Comparison of ENCODE assay signal across 8 cellular contexts in the genomic region with DNA sequence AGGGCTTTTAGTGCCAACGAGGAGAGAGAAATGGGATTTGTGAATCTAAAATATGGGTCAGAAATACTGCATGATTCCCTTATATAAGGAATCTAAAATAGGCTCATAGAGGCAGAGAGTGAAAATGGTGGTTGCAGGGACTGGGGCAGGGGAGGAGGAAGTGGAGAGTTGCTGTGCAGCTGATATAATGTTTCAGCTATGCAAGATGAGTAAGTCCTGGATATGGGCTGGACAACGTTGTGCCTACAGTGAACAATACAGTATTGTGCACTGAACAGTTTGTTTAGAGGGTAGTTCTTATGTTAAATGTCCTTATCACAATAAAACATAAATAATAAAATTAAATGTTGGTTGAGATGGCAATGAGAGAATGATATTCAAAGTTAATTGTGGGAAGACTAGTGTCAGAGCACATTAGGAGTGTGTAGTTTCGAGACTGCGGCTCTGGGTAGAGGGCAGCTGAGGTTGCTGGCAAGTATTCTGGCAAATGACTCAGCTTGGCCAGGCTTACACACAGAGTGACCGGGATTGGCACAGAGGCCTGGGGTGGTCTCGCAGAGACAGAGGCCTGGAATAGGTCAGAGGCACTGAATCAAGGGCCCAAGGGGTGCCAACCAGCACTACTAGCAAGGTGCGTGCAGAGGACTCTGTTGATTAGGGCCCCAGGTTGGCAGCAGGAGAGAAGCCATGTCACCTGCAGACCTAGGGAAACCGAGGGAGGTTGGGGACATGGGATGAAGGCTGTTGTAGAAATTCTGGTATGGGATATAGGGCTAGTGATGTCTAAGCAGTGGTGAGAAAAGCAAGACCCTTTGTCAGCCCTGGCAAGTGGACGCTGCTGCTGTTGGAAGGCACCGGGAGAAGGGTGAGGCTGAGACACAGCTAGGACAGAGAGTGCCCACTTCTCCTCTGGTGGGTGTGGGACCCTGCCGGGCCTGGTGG. TPM values are rescaled to one million over a fixed set of nuclear protein-coding genes. Genes with fewer than 3 reads are reported as not detected.
DNase-seq lines count a peak whose midpoint lies in the region; ATAC-seq and TF ChIP-seq lines count a peak whose summit lies in the region.

No MANE protein-coding gene starts in this region.

- peak; percentile 76 for ATAC-seq in GM18511 (IDR thresholded peaks at IDR 0.05; ENCODE audit: unreplicated experiment)
- ATAC-seq in HG03354 (IDR thresholded peaks at IDR 0.05; ENCODE audit: poor library complexity, severe bottlenecking, unreplicated experiment) = peak; percentile 53
- no peak for ATAC-seq in activated CD8-positive, alpha-beta T cell treated with anti-CD3 and anti-CD28 coated beads for 36 hours

- H3K4me3 Mint-ChIP-seq in activated CD8-positive, alpha-beta T cell treated with anti-CD3 and anti-CD28 coated beads for 36 hours = no peak overlapping the region

- CTCF ChIA-PET in activated CD8-positive, alpha-beta T cell treated with anti-CD3 and anti-CD28 coated beads for 36 hours (lab: Charles Lee) = interaction anchor here (4.5 kb wide), 1 partner anchor 48 kb away, joined by 23 read pairs; no protein-coding TSS in a partner anchor

- no peaks in the 10 kb centered on the region for H3K36me3 Mint-ChIP-seq in activated CD8-positive, alpha-beta T cell treated with anti-CD3 and anti-CD28 coated beads for 36 hours (ENCODE audit: low read depth)

- no peak for TF ChIP-seq EP300 in suprapubic skin (IDR thresholded peaks at IDR 0.05)

- intact Hi-C loops in adrenal gland (cut with DNase I) = no loop called here
- intact Hi-C loops in activated CD8-positive, alpha-beta T cell treated with anti-CD3 and anti-CD28 coated beads for 36 hours (cut with micrococcal nuclease) = no loop called here

- H3K36me3 ChIP-seq in adrenal gland (replicated peaks in 1 of 2) = peaks cover 0 to 20% of the 10 kb centered on the region in 2 donors
- H3K36me3 ChIP-seq in iPS-20b (ENCODE audit: insufficient read depth, low read depth, low read length) = no peaks in the 10 kb centered on the region
- peaks cover 14% of the 10 kb centered on the region for H3K36me3 ChIP-seq in suprapubic skin

- no peak overlapping the region for H3K4me3 ChIP-seq in adrenal gland
- no peak overlapping the region for H3K4me3 ChIP-seq in iPS-20b (ENCODE audit: low read length)
- H3K4me3 ChIP-seq in suprapubic skin = no peak overlapping the region

- no peaks in the 10 kb centered on the region for H3K27me3 ChIP-seq in adrenal gland
- H3K27me3 ChIP-seq in iPS-20b (ENCODE audit: insufficient read depth, low read length) = peaks cover 8% of the 10 kb centered on the region
- H3K27me3 ChIP-seq in suprapubic skin = no peaks in the 10 kb centered on the region

- H3K9ac ChIP-seq in iPS-20b (ENCODE audit: low read depth, low read length) = 0 out of 2 replicates have a peak overlapping the region, but pooled peaks have one; percentile 5

- POLR2A ChIA-PET in activated CD8-positive, alpha-beta T cell treated with anti-CD3 and anti-CD28 coated beads for 36 hours (lab: Charles Lee) = no interaction called here

- H3K27ac Mint-ChIP-seq in activated CD8-positive, alpha-beta T cell treated with anti-CD3 and anti-CD28 coated beads for 36 hours = no peak overlapping the region

- peaks cover 44 to 68% of the 10 kb centered on the region in 2 donors for H3K4me1 ChIP-seq in adrenal gland (replicated peaks in 1 of 2)
- H3K4me1 ChIP-seq in iPS-20b (ENCODE audit: insufficient read depth, low read length) = peaks cover 34% of the 10 kb centered on the region; the same call in 1 of the 2 replicates
- H3K4me1 ChIP-seq in suprapubic skin = peaks cover 48% of the 10 kb centered on the region

- peak overlapping the region; percentile 10 to 83 (median 71) for H3K27ac ChIP-seq in adrenal gland
- H3K27ac ChIP-seq in iPS-20b (ENCODE audit: low read length) = no peak overlapping the region
- H3K27ac ChIP-seq in suprapubic skin = peak overlapping the region; percentile 82

- no peak for TF ChIP-seq CTCF in adrenal gland (IDR thresholded peaks at IDR 0.05)
- no peak for TF ChIP-seq CTCF in suprapubic skin (IDR thresholded peaks at IDR 0.05)
- no peak for TF ChIP-seq CTCF in activated CD8-positive, alpha-beta T cell treated with anti-CD3 and anti-CD28 coated beads for 36 hours (IDR thresholded peaks at IDR 0.05)

- H3K9me3 ChIP-seq in adrenal gland (replicated peaks in 1 of 3) (no peaks in the 10 kb centered on the region), iPS-20b (ENCODE audit: insufficient read depth, low read depth, low read length) (no peaks in the 10 kb centered on the region), suprapubic skin (no peaks in the 10 kb centered on the region)

- H3K9me3 Mint-ChIP-seq in activated CD8-positive, alpha-beta T cell treated with anti-CD3 and anti-CD28 coated beads for 36 hours = no peaks in the 10 kb centered on the region

- peaks cover 3% of the 10 kb centered on the region for H3K4me1 Mint-ChIP-seq in activated CD8-positive, alpha-beta T cell treated with anti-CD3 and anti-CD28 coated beads for 36 hours (ENCODE audit: low read depth)

- WGBS in adrenal gland, 4 donors = 57 to 64% (median 59%) methylated on average over 10 to 11 of the region's 11 CpGs
- 59% methylated on average over 11 of the region's 11 CpGs for WGBS in suprapubic skin

- TF ChIP-seq POLR2A in adrenal gland (IDR thresholded peaks at IDR 0.05) (peak in 1 of 2 donors; percentile 39), suprapubic skin (IDR thresholded peaks at IDR 0.05) (no peak)

- DNase-seq in adrenal gland (peak in 6 of 7 donors; percentile 75 to 83 (median 77)), suprapubic skin (ENCODE audit: low spot score in 2 of 2) (peak in 1 of 2 donors; percentile 64), NCI-H446 treated with DMSO at 0.1 percent for 48 hours (lab: John Stamatoyannopoulos, UW) (no peak), AML-193 (lab: John Stamatoyannopoulos, UW) (no peak)
- DNase-seq in activated CD8-positive, alpha-beta T cell treated with anti-CD3 and anti-CD28 coated beads for 36 hours = no peak

- no peaks in the 10 kb centered on the region for H3K27me3 Mint-ChIP-seq in activated CD8-positive, alpha-beta T cell treated with anti-CD3 and anti-CD28 coated beads for 36 hours

RNA-seq across cellular contexts. Expression of gene DEPP1, which starts 2.8 kb away (rescaled TPM):
- total RNA-seq in adrenal gland (100 to 1,000 TPM in 4 of 8 donors, 10 to 100 TPM in 4; 13.2 to 179 (median 95.2) TPM), suprapubic skin (100 to 1,000 TPM in 1 of 4 donors, 10 to 100 TPM in 3; 27.5 to 101 (median 38.2) TPM)
- 10 to 100 TPM; 17.6 to 86.8 (median 18.2) TPM for polyA plus RNA-seq in adrenal gland
- total RNA-seq in activated CD8-positive, alpha-beta T cell treated with anti-CD3 and anti-CD28 coated beads for 36 hours = under 1 TPM; 0.16 to 0.27 TPM

RNA-seq across cellular contexts. Expression of gene ZNF22, which starts 19.3 kb away (rescaled TPM):
- total RNA-seq in adrenal gland = 10 to 100 TPM in 7 of 8 donors, 1 to 10 TPM in 1; 8.0 to 17.3 (median 13.2) TPM
- 10 to 100 TPM; 10.9 to 21.3 (median 11.7) TPM for polyA plus RNA-seq in adrenal gland
- total RNA-seq in suprapubic skin = 10 to 100 TPM in 1 of 4 donors, 1 to 10 TPM in 3; 6.7 to 15.1 (median 8.5) TPM
- total RNA-seq in activated CD8-positive, alpha-beta T cell treated with anti-CD3 and anti-CD28 coated beads for 36 hours = 10 to 100 TPM; 34.4 to 37.6 TPM

RNA-seq across cellular contexts. Expression of gene RASSF4, which starts 21.8 kb away (rescaled TPM):
- total RNA-seq in adrenal gland (10 to 100 TPM in 7 of 8 donors, 1 to 10 TPM in 1; 6.6 to 38.8 (median 25.0) TPM), suprapubic skin (10 to 100 TPM in 2 of 4 donors, 1 to 10 TPM in 2; 4.4 to 23.3 (median 12.9) TPM)
- polyA plus RNA-seq in adrenal gland = 10 to 100 TPM in 2 of 3 donors, 1 to 10 TPM in 1; 5.2 to 47.5 (median 38.3) TPM
- 1 to 10 TPM; 1.8 to 1.9 TPM for total RNA-seq in activated CD8-positive, alpha-beta T cell treated with anti-CD3 and anti-CD28 coated beads for 36 hours

Comparison
In these comparisons a context has a peak if more than half of its experiments do, and no peak if none do; other contexts are left out.
1. DNase-seq: peak in adrenal gland (6 of 7); none in activated CD8-positive, alpha-beta T cell treated with anti-CD3 and anti-CD28 coated beads for 36 hours (single experiment), NCI-H446 treated with DMSO at 0.1 percent for 48 hours (single experiment) and AML-193 (0 of 2).
2. RNA of gene DEPP1, which starts 2.8 kb away (total RNA-seq): 13.2 to 179 TPM in adrenal gland and 27.5 to 101 TPM in suprapubic skin; 0.16 to 0.27 TPM in activated CD8-positive, alpha-beta T cell treated with anti-CD3 and anti-CD28 coated beads for 36 hours; every median in the first group is over 10 times any median in the second.